Comparison of ENCODE assay signal across 8 cellular contexts in the genomic region with DNA sequence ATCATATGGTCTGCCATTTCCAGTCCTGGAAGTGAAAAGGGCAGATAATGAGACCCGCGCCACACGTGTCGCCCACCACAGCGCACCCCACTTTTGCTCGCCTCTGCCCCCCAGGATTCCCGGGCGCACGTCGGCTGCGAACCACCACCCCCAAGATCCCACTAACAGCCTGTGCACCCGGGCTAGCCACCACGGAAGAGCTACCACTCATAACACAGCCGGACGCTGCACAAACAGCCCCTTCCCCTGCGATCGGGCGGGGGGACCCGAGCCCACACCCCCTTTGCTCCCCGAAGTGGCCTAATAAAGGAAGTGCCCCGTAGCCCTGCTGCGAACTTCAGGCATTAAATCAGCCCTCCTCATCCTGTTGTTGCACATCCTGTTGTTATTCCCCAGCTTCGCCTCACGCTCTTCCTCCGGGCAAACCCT. TPM values are rescaled to one million over a fixed set of nuclear protein-coding genes. Genes with fewer than 3 reads are reported as not detected.
DNase-seq lines count a peak whose midpoint lies in the region; ATAC-seq and TF ChIP-seq lines count a peak whose summit lies in the region.

No MANE protein-coding gene starts in this region.

- WGBS in body of pancreas, 2 donors, result 0% methylated on average over 12 to 25 of the region's 25 CpGs
- WGBS in liver, result under 1% methylated on average over 25 of the region's 25 CpGs
- WGBS in thyroid gland, 2 donors, result 0 to 1% methylated on average over 13 to 21 of the region's 25 CpGs

- TF ChIP-seq POLR2A in body of pancreas (IDR thresholded peaks at IDR 0.05) (no peak), thyroid gland (IDR thresholded peaks at IDR 0.05) (no peak)

- DNase-seq in activated gamma-delta T cell (lab: John Stamatoyannopoulos, UW) (peak; percentile 24), activated gamma-delta T cell treated with Interleukin-2 at 50 U/mL for 16 hours (no peak), body of pancreas (peak in 1 of 4 donors; percentile 17), thyroid gland (no peak), T1000 (lab: John Stamatoyannopoulos, UW) (no peak)
- no peak for DNase-seq in activated CD8-positive, alpha-beta memory T cell treated with anti-CD3 and anti-CD28 coated beads, Interleukin-2, amount 50 U/mL, for 4 hours

- intact Hi-C loops in body of pancreas (cut with DNase I), result no loop called here
- intact Hi-C loops in thyroid gland (cut with DNase I), result loop anchor here (10.0 kb wide), 3 partner anchors 161 to 601 kb away; no protein-coding TSS in a partner anchor

- H3K27ac ChIP-seq in body of pancreas, result peak overlapping the region; percentile 96 to 98 (median 98)
- H3K27ac ChIP-seq in liver (ENCODE audit: low read depth in 1 of 2, low read length in 2 of 2), result peak overlapping the region; percentile 99 to 100
- H3K27ac ChIP-seq in thyroid gland, result peak overlapping the region; percentile 99 to 100 (median 100)

- TF ChIP-seq RAD21 in liver (IDR thresholded peaks at IDR 0.05), result no peak

- peaks cover 36% of the 10 kb centered on the region for H3K4me1 ChIP-seq in body of pancreas
- H3K4me1 ChIP-seq in liver (ENCODE audit: control insufficient read depth in 4 of 4, insufficient read depth in 4 of 4, low read length in 3 of 4), result peaks cover 5 to 32% (median 27%) of the 10 kb centered on the region in 4 donors
- H3K4me1 ChIP-seq in thyroid gland, result peaks cover 0 to 22% of the 10 kb centered on the region in 2 donors

- peak overlapping the region; percentile 95 for H3K9ac ChIP-seq in liver (ENCODE audit: low read depth in 1 of 2, low read length in 2 of 2)

- H3K36me3 ChIP-seq in body of pancreas (replicated peaks in 1 of 2; ENCODE audit: insufficient read depth in 1 of 2, low read depth in 2 of 2) (no peaks in the 10 kb centered on the region), liver (ENCODE audit: control insufficient read depth in 4 of 4, insufficient read depth in 3 of 4, low read depth in 1 of 4, low read length in 3 of 4) (peaks cover 0 to 6% (median 0%) of the 10 kb centered on the region in 4 donors), thyroid gland (peaks cover 14 to 28% of the 10 kb centered on the region in 2 donors)

- ATAC-seq in HG03575 (IDR thresholded peaks at IDR 0.05; ENCODE audit: extremely low read depth, insufficient number of reproducible peaks, low FRiP score, unreplicated experiment), result peak; percentile 0
- no peak for ATAC-seq in body of pancreas

- no peaks in the 10 kb centered on the region for H3K27me3 ChIP-seq in body of pancreas
- no peaks in the 10 kb centered on the region for H3K27me3 ChIP-seq in liver (ENCODE audit: control insufficient read depth in 4 of 4, insufficient read depth in 4 of 4, low read length in 3 of 4)
- no peaks in the 10 kb centered on the region for H3K27me3 ChIP-seq in thyroid gland

- no peak for TF ChIP-seq CTCF in body of pancreas (IDR thresholded peaks at IDR 0.05)
- no peak for TF ChIP-seq CTCF in liver (IDR thresholded peaks at IDR 0.05; ENCODE audit: low read depth, low read length, missing input control)
- no peak for TF ChIP-seq CTCF in thyroid gland (IDR thresholded peaks at IDR 0.05)

- H3K9me3 ChIP-seq in body of pancreas, result no peaks in the 10 kb centered on the region
- no peaks in the 10 kb centered on the region for H3K9me3 ChIP-seq in liver (ENCODE audit: control insufficient read depth in 4 of 4, low read length in 3 of 4)
- no peaks in the 10 kb centered on the region for H3K9me3 ChIP-seq in thyroid gland

- H3K4me3 ChIP-seq in body of pancreas (peak overlapping the region; percentile 81 to 86), liver (ENCODE audit: low read depth in 1 of 3, low read length in 3 of 3) (peak overlapping the region; percentile 70 to 98 (median 97)), thyroid gland (replicated peaks in 1 of 3) (peak overlapping the region; percentile 93 to 98 (median 97))

TF ChIP-seq in liver, 16 proteins besides CTCF, POLR2A, EP300 and RAD21:
- TF ChIP-seq NR2F2 (IDR thresholded peaks at IDR 0.05), result peak; percentile 43
- no peak for TF ChIP-seq FOXA1 (IDR thresholded peaks at IDR 0.05)

RNA-seq across cellular contexts. Expression of gene CITED2, which starts 0.5 kb away (rescaled TPM):
- 10 to 100 TPM; 64.1 to 82.1 TPM for total RNA-seq in body of pancreas
- 10 to 100 TPM in 1 of 2 donors, 1 to 10 TPM in 1; 9.9 to 57.1 TPM for total RNA-seq in liver
- 10 to 100 TPM; 14.5 to 30.5 TPM for polyA plus RNA-seq in liver
- 100 to 1,000 TPM; 178 to 354 (median 261) TPM for total RNA-seq in thyroid gland
